In the genomic region with DNA sequence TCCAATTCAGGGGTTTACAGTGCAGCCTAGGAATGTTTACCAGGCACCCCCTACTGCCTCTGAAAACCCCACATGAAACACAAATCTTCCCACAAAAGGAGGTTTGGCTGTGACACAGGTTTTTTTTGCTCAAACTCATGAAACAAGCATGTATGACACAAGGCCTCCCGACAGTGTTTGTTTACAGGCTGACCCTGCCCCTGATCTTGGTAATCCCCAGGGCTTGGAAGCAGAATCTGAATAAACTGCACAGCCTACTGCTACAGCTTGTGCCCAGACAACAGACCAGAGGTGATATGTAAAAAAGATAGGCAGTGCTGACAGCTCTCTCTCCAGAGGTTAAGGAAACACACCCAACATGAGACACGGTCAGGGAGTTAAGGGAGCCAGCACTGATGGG, we compare ENCODE assay signal across 12 cellular contexts.
DNase-seq lines count a peak whose midpoint lies in the region; ATAC-seq, FAIRE-seq and TF ChIP-seq lines count a peak whose summit lies in the region.
"Had no signal": no experiment of that assay in that cellular context is flagged by ENCODE, and none has a peak within 500 bp of the region (broad histone marks: within the 10 kb centered on the region; RNA-seq: fewer than 3 reads in every experiment).

No MANE protein-coding gene starts in this region.

- ATAC-seq in T-helper 17 cell: no peak
- ATAC-seq in pancreas: peak in 3 of 4 donors; percentile 41 to 83 (median 50)
- ATAC-seq in stimulated activated naive CD8-positive, alpha-beta T cell treated with anti-CD3 and anti-CD28 coated beads, Interleukin-15, amount 100 ng/mL, for 72 hours: no peak
- ATAC-seq in GM18519 (IDR thresholded peaks at IDR 0.05; ENCODE audit: low FRiP score, unreplicated experiment): no peak

- no peaks in the 10 kb centered on the region for H3K27me3 Mint-ChIP-seq in T-helper 17 cell
- no peaks in the 10 kb centered on the region for H3K27me3 Mint-ChIP-seq in stimulated activated naive CD8-positive, alpha-beta T cell treated with anti-CD3 and anti-CD28 coated beads, Interleukin-15, amount 100 ng/mL, for 72 hours

- no peaks in the 10 kb centered on the region for H3K9me3 Mint-ChIP-seq in stimulated activated naive CD8-positive, alpha-beta T cell treated with anti-CD3 and anti-CD28 coated beads, Interleukin-15, amount 100 ng/mL, for 72 hours

- H3K9me3 ChIP-seq in T-helper 17 cell (ENCODE audit: control insufficient read depth, low read length, poor library complexity, severe bottlenecking) (no peaks in the 10 kb centered on the region), pancreas (no peaks in the 10 kb centered on the region)
- H3K9me3 ChIP-seq: HAP-1 had no signal

- H3K4me3 ChIP-seq in fibroblast of villous mesenchyme (ENCODE audit: low read depth, low read length): no peak overlapping the region
- H3K4me3 ChIP-seq in pancreas: no peak overlapping the region
- H3K4me3 ChIP-seq: HAP-1 had no signal

- H3K36me3 ChIP-seq in pancreas: no peaks in the 10 kb centered on the region

- H3K27me3 ChIP-seq in pancreas: no peaks in the 10 kb centered on the region

- intact Hi-C loops in pancreas (cut with DNase I): no loop called here

- FAIRE-seq in pancreas (lab: Jason Lieb, UNC): no peak
- FAIRE-seq: islet of Langerhans had no signal

- peaks cover 6% of the 10 kb centered on the region for H3K36me3 Mint-ChIP-seq in T-helper 17 cell (ENCODE audit: low read depth)

- no peak for TF ChIP-seq CTCF in fibroblast of villous mesenchyme (IDR thresholded peaks at IDR 0.05; ENCODE audit: insufficient read depth, low read depth, low read length)
- no peak for TF ChIP-seq CTCF in pancreas (IDR thresholded peaks at IDR 0.05)

- DNase-seq in ELR (ENCODE audit: low read depth) (peak; percentile 71), T-helper 17 cell (no peak), fibroblast of villous mesenchyme (ENCODE audit: low read depth) (peak; percentile 83), pancreas (no peak), DMS153 (lab: John Stamatoyannopoulos, UW) (no peak), cerebellum (ENCODE audit: low spot score) (no peak)
- no peak for DNase-seq in stimulated activated naive CD8-positive, alpha-beta T cell treated with anti-CD3 and anti-CD28 coated beads, Interleukin-15, amount 100 ng/mL, for 72 hours
- DNase-seq: activated T-cell treated with anti-CD3 and anti-CD28 coated beads, Interleukin-2, amount 50 U/mL, for 1 hour; NCI-H1105 treated with DMSO at 0.1 percent for 48 hours had no signal

- peaks cover 0 to 5% (median 0%) of the 10 kb centered on the region in 3 donors for H3K4me1 ChIP-seq in pancreas

- no peak overlapping the region for H3K27ac ChIP-seq in pancreas

- 19 to 24% methylated on average over 2 of the region's 2 CpGs for WGBS in pancreas, 2 donors

- peak overlapping the region; percentile 8 for H3K27ac Mint-ChIP-seq in T-helper 17 cell
- no peak overlapping the region for H3K27ac Mint-ChIP-seq in stimulated activated naive CD8-positive, alpha-beta T cell treated with anti-CD3 and anti-CD28 coated beads, Interleukin-15, amount 100 ng/mL, for 72 hours

- H3K4me3 Mint-ChIP-seq in T-helper 17 cell: no peak overlapping the region
- no peak overlapping the region for H3K4me3 Mint-ChIP-seq in stimulated activated naive CD8-positive, alpha-beta T cell treated with anti-CD3 and anti-CD28 coated beads, Interleukin-15, amount 100 ng/mL, for 72 hours

- H3K4me1 Mint-ChIP-seq in T-helper 17 cell: peaks cover 12% of the 10 kb centered on the region
- peaks cover 10% of the 10 kb centered on the region for H3K4me1 Mint-ChIP-seq in stimulated activated naive CD8-positive, alpha-beta T cell treated with anti-CD3 and anti-CD28 coated beads, Interleukin-15, amount 100 ng/mL, for 72 hours

Comparison
In these comparisons a context has a peak if more than half of its experiments do, and no peak if none do; other contexts are left out.
1. DNase-seq: peak in ELR (single experiment) and fibroblast of villous mesenchyme (single experiment); none in T-helper 17 cell (0 of 3), pancreas (0 of 6), DMS153 (single experiment), stimulated activated naive CD8-positive, alpha-beta T cell treated with anti-CD3 and anti-CD28 coated beads, Interleukin-15, amount 100 ng/mL, for 72 hours (0 of 2) and cerebellum (single experiment).
2. ATAC-seq: peak in pancreas (3 of 4); none in T-helper 17 cell (single experiment), stimulated activated naive CD8-positive, alpha-beta T cell treated with anti-CD3 and anti-CD28 coated beads, Interleukin-15, amount 100 ng/mL, for 72 hours (single experiment) and GM18519 (single experiment).